Comparison of ENCODE assay signal across 1 cellular context in genomic region chr6:160520043-160520904, GRCh38.
TF ChIP-seq lines count a peak whose summit lies in the region.

No MANE protein-coding gene starts in this region.

TF ChIP-seq in HepG2, 621 proteins besides CTCF, POLR2A, EP300 and RAD21 (continued from another document and continues in another):
- TF ChIP-seq, protein P1, sequence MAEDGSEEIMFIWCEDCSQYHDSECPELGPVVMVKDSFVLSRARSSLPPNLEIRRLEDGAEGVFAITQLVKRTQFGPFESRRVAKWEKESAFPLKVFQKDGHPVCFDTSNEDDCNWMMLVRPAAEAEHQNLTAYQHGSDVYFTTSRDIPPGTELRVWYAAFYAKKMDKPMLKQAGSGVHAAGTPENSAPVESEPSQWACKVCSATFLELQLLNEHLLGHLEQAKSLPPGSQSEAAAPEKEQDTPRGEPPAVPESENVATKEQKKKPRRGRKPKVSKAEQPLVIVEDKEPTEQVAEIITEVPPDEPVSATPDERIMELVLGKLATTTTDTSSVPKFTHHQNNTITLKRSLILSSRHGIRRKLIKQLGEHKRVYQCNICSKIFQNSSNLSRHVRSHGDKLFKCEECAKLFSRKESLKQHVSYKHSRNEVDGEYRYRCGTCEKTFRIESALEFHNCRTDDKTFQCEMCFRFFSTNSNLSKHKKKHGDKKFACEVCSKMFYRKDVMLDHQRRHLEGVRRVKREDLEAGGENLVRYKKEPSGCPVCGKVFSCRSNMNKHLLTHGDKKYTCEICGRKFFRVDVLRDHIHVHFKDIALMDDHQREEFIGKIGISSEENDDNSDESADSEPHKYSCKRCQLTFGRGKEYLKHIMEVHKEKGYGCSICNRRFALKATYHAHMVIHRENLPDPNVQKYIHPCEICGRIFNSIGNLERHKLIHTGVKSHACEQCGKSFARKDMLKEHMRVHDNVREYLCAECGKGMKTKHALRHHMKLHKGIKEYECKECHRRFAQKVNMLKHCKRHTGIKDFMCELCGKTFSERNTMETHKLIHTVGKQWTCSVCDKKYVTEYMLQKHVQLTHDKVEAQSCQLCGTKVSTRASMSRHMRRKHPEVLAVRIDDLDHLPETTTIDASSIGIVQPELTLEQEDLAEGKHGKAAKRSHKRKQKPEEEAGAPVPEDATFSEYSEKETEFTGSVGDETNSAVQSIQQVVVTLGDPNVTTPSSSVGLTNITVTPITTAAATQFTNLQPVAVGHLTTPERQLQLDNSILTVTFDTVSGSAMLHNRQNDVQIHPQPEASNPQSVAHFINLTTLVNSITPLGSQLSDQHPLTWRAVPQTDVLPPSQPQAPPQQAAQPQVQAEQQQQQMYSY (CRISPR knock-in tag; IDR thresholded peaks at IDR 0.05): no peak; the same call in 1 of the 2 replicates
- TF ChIP-seq RFXAP (CRISPR knock-in tag; IDR thresholded peaks at IDR 0.05; ENCODE audit: borderline replicate concordance): peak; percentile 68; the same call in 1 of the 2 replicates
- no peak for TF ChIP-seq POLR2AphosphoS5 (IDR thresholded peaks at IDR 0.05; ENCODE audit: low read depth, low read length)
- TF ChIP-seq SRSF1 (optimal IDR thresholded peaks at IDR 0.05; ENCODE audit: low read depth, low read length): no peak
- TF ChIP-seq TP53 (CRISPR knock-in tag; conservative IDR thresholded peaks at IDR 0.05): no peak
- no peak for TF ChIP-seq FOXA3 (CRISPR knock-in tag; IDR thresholded peaks at IDR 0.05)
- peak; percentile 82 for TF ChIP-seq E2F1 (CRISPR knock-in tag; IDR thresholded peaks at IDR 0.05)
- TF ChIP-seq ZMYM2 (CRISPR knock-in tag; IDR thresholded peaks at IDR 0.05): peak; percentile 51; the same call in 1 of the 2 replicates
- TF ChIP-seq, protein P2, sequence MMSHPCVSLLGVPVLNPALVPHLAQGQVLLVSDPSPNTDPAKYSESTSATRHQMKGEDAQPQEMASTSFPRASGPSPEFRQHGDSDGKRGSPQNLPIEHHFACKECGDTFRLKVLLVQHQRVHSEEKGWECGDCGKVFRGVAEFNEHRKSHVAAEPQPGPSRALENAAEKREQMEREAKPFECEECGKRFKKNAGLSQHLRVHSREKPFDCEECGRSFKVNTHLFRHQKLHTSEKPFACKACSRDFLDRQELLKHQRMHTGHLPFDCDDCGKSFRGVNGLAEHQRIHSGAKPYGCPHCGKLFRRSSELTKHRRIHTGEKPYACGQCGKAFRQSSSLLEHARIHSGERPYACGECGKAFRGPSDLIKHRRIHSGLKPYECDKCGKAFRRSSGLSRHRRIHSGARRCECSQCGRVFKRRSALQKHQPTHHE (CRISPR knock-in tag; IDR thresholded peaks at IDR 0.05; ENCODE audit: borderline replicate concordance): 0 out of 2 replicates have a peak, but pooled peaks have one; percentile 20
- TF ChIP-seq, protein P3, sequence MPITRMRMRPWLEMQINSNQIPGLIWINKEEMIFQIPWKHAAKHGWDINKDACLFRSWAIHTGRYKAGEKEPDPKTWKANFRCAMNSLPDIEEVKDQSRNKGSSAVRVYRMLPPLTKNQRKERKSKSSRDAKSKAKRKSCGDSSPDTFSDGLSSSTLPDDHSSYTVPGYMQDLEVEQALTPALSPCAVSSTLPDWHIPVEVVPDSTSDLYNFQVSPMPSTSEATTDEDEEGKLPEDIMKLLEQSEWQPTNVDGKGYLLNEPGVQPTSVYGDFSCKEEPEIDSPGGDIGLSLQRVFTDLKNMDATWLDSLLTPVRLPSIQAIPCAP (CRISPR knock-in tag; IDR thresholded peaks at IDR 0.05; ENCODE audit: low read depth): no peak
- TF ChIP-seq GATAD1 (CRISPR knock-in tag; IDR thresholded peaks at IDR 0.05): no peak
- TF ChIP-seq ZSCAN22 (CRISPR knock-in tag; IDR thresholded peaks at IDR 0.05): no peak
- TF ChIP-seq ZBTB7A (CRISPR knock-in tag; IDR thresholded peaks at IDR 0.05): peak; percentile 49
- no peak for TF ChIP-seq ZNF710 (CRISPR knock-in tag; IDR thresholded peaks at IDR 0.05; ENCODE audit: borderline replicate concordance)
- no peak for TF ChIP-seq ZNF775 (CRISPR knock-in tag; IDR thresholded peaks at IDR 0.05; ENCODE audit: borderline replicate concordance)
- TF ChIP-seq HNRNPH1 (optimal IDR thresholded peaks at IDR 0.05; ENCODE audit: low read depth, low read length): no peak
- TF ChIP-seq THAP9 (CRISPR knock-in tag; IDR thresholded peaks at IDR 0.05; ENCODE audit: borderline replicate concordance): peak; percentile 33; the same call in 1 of the 2 replicates
- 0 out of 2 replicates have a peak, but pooled peaks have one; percentile 39 for TF ChIP-seq ZNF33A (CRISPR knock-in tag; IDR thresholded peaks at IDR 0.05; ENCODE audit: borderline replicate concordance)
- no peak for TF ChIP-seq DNMT1 (CRISPR knock-in tag; IDR thresholded peaks at IDR 0.05)
- TF ChIP-seq IRF2 (CRISPR knock-in tag; IDR thresholded peaks at IDR 0.05): 0 out of 2 replicates have a peak, but pooled peaks have one; percentile 23
- no peak for TF ChIP-seq CENPBD1 (CRISPR knock-in tag; IDR thresholded peaks at IDR 0.05; ENCODE audit: borderline replicate concordance, low read depth)
- no peak; the same call in 1 of the 2 replicates for TF ChIP-seq CBX2 (IDR thresholded peaks at IDR 0.05; ENCODE audit: low read depth, low read length)
- no peak for TF ChIP-seq CBX2 (CRISPR knock-in tag; IDR thresholded peaks at IDR 0.05; ENCODE audit: low read depth)
- TF ChIP-seq, protein P4, sequence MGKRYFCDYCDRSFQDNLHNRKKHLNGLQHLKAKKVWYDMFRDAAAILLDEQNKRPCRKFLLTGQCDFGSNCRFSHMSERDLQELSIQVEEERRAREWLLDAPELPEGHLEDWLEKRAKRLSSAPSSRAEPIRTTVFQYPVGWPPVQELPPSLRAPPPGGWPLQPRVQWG (CRISPR knock-in tag; IDR thresholded peaks at IDR 0.05; ENCODE audit: borderline replicate concordance, low read depth): no peak
- no peak for TF ChIP-seq THYN1 (CRISPR knock-in tag; IDR thresholded peaks at IDR 0.05; ENCODE audit: borderline replicate concordance, low read depth)
- TF ChIP-seq ESRRA (CRISPR knock-in tag; IDR thresholded peaks at IDR 0.05; ENCODE audit: low read depth): no peak
- TF ChIP-seq, protein P5, sequence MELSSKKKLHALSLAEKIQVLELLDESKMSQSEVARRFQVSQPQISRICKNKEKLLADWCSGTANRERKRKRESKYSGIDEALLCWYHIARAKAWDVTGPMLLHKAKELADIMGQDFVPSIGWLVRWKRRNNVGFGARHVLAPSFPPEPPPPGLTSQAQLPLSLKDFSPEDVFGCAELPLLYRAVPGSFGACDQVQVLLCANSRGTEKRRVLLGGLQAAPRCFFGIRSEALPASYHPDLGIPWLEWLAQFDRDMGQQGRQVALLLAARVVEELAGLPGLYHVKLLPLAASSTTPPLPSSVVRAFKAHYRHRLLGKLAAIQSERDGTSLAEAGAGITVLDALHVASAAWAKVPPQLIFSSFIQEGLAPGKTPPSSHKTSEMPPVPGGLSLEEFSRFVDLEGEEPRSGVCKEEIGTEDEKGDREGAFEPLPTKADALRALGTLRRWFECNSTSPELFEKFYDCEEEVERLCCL (CRISPR knock-in tag; IDR thresholded peaks at IDR 0.05; ENCODE audit: borderline replicate concordance): no peak
- TF ChIP-seq, protein P6, sequence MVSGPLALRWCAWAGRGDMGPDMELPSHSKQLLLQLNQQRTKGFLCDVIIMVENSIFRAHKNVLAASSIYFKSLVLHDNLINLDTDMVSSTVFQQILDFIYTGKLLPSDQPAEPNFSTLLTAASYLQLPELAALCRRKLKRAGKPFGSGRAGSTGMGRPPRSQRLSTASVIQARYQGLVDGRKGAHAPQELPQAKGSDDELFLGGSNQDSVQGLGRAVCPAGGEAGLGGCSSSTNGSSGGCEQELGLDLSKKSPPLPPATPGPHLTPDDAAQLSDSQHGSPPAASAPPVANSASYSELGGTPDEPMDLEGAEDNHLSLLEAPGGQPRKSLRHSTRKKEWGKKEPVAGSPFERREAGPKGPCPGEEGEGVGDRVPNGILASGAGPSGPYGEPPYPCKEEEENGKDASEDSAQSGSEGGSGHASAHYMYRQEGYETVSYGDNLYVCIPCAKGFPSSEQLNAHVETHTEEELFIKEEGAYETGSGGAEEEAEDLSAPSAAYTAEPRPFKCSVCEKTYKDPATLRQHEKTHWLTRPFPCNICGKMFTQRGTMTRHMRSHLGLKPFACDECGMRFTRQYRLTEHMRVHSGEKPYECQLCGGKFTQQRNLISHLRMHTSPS (CRISPR knock-in tag; IDR thresholded peaks at IDR 0.05; ENCODE audit: low read depth): no peak
- no peak for TF ChIP-seq NFE2 (CRISPR knock-in tag; IDR thresholded peaks at IDR 0.05)
- TF ChIP-seq REXO4 (CRISPR knock-in tag; IDR thresholded peaks at IDR 0.05; ENCODE audit: borderline replicate concordance): no peak
- no peak for TF ChIP-seq ZSCAN29 (CRISPR knock-in tag; conservative IDR thresholded peaks at IDR 0.05)
- no peak for TF ChIP-seq ZNF749 (CRISPR knock-in tag; IDR thresholded peaks at IDR 0.05; ENCODE audit: borderline replicate concordance)
- TF ChIP-seq, protein P7, sequence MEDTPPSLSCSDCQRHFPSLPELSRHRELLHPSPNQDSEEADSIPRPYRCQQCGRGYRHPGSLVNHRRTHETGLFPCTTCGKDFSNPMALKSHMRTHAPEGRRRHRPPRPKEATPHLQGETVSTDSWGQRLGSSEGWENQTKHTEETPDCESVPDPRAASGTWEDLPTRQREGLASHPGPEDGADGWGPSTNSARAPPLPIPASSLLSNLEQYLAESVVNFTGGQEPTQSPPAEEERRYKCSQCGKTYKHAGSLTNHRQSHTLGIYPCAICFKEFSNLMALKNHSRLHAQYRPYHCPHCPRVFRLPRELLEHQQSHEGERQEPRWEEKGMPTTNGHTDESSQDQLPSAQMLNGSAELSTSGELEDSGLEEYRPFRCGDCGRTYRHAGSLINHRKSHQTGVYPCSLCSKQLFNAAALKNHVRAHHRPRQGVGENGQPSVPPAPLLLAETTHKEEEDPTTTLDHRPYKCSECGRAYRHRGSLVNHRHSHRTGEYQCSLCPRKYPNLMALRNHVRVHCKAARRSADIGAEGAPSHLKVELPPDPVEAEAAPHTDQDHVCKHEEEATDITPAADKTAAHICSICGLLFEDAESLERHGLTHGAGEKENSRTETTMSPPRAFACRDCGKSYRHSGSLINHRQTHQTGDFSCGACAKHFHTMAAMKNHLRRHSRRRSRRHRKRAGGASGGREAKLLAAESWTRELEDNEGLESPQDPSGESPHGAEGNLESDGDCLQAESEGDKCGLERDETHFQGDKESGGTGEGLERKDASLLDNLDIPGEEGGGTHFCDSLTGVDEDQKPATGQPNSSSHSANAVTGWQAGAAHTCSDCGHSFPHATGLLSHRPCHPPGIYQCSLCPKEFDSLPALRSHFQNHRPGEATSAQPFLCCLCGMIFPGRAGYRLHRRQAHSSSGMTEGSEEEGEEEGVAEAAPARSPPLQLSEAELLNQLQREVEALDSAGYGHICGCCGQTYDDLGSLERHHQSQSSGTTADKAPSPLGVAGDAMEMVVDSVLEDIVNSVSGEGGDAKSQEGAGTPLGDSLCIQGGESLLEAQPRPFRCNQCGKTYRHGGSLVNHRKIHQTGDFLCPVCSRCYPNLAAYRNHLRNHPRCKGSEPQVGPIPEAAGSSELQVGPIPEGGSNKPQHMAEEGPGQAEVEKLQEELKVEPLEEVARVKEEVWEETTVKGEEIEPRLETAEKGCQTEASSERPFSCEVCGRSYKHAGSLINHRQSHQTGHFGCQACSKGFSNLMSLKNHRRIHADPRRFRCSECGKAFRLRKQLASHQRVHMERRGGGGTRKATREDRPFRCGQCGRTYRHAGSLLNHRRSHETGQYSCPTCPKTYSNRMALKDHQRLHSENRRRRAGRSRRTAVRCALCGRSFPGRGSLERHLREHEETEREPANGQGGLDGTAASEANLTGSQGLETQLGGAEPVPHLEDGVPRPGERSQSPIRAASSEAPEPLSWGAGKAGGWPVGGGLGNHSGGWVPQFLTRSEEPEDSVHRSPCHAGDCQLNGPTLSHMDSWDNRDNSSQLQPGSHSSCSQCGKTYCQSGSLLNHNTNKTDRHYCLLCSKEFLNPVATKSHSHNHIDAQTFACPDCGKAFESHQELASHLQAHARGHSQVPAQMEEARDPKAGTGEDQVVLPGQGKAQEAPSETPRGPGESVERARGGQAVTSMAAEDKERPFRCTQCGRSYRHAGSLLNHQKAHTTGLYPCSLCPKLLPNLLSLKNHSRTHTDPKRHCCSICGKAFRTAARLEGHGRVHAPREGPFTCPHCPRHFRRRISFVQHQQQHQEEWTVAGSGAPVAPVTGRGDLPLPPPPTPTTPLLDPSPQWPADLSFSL (CRISPR knock-in tag; IDR thresholded peaks at IDR 0.05): no peak
- TF ChIP-seq ZNF703 (CRISPR knock-in tag; IDR thresholded peaks at IDR 0.05; ENCODE audit: borderline replicate concordance): no peak
